In the genomic region with DNA sequence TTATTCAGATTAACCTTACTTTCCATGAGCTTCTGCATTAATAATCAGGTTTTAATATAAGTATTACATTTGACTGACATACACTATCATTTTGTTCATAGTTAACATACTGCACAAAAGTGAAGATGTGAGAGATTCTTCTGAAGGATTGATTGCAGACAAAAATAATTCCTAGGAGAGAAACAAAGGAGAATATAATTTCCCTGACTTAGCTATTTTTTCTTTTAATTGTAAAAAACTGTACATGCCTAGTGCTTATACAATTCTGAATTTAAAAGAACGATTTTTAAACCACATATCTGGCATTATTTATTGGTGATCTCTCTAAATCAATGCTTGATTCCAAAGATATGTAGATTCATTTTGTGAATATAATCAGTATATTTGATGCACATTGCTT, we compare ENCODE assay signal across 1 cellular context.
TF ChIP-seq lines count a peak whose summit lies in the region.

No MANE protein-coding gene starts in this region.

TF ChIP-seq in HepG2, 621 proteins besides CTCF, POLR2A, EP300 and RAD21 (continued from another document):
- TF ChIP-seq, protein P1, sequence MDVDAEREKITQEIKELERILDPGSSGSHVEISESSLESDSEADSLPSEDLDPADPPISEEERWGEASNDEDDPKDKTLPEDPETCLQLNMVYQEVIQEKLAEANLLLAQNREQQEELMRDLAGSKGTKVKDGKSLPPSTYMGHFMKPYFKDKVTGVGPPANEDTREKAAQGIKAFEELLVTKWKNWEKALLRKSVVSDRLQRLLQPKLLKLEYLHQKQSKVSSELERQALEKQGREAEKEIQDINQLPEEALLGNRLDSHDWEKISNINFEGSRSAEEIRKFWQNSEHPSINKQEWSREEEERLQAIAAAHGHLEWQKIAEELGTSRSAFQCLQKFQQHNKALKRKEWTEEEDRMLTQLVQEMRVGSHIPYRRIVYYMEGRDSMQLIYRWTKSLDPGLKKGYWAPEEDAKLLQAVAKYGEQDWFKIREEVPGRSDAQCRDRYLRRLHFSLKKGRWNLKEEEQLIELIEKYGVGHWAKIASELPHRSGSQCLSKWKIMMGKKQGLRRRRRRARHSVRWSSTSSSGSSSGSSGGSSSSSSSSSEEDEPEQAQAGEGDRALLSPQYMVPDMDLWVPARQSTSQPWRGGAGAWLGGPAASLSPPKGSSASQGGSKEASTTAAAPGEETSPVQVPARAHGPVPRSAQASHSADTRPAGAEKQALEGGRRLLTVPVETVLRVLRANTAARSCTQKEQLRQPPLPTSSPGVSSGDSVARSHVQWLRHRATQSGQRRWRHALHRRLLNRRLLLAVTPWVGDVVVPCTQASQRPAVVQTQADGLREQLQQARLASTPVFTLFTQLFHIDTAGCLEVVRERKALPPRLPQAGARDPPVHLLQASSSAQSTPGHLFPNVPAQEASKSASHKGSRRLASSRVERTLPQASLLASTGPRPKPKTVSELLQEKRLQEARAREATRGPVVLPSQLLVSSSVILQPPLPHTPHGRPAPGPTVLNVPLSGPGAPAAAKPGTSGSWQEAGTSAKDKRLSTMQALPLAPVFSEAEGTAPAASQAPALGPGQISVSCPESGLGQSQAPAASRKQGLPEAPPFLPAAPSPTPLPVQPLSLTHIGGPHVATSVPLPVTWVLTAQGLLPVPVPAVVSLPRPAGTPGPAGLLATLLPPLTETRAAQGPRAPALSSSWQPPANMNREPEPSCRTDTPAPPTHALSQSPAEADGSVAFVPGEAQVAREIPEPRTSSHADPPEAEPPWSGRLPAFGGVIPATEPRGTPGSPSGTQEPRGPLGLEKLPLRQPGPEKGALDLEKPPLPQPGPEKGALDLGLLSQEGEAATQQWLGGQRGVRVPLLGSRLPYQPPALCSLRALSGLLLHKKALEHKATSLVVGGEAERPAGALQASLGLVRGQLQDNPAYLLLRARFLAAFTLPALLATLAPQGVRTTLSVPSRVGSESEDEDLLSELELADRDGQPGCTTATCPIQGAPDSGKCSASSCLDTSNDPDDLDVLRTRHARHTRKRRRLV (CRISPR knock-in tag; IDR thresholded peaks at IDR 0.05): no peak
- TF ChIP-seq DMAP1 (CRISPR knock-in tag; IDR thresholded peaks at IDR 0.05) (no peak), FIP1L1 (IDR thresholded peaks at IDR 0.05; ENCODE audit: borderline replicate concordance, insufficient read depth, low read depth, low read length) (no peak)
